ENCODE assay signal across 1 cellular context in the genomic region with DNA sequence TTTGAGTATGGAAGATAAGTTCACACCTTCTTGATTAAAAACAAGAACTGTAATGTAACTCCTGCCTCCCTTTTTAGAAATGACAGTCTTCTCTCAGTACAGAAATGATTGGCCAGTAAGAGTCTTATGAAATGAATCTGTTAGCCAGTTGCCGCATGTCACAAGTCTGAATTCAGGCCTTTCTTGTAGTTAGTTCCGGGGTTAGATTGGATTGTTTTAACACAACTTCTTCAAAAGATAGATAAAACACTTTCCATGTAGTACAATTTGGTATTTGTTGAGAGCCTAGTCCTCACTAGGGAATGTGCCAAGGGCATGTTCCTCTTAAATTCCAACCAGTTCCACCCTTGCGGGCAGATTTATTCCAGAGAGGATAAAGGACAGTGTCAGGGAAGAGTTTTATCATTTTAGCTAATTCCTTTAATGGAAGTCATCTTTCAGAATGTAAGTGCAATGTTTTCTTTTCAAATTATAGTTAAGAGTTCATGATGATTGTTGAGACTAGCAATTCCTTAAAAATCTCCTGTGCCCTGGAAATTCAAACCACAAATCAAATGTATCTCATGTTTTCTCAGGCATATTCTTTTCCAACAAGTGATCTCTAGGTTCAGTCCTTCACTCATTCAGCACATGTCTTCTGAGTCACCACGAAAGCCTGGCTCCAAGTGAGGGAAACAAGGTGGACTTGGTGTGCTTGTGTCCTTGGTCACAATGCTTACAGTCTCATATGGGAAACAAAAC.
A peak's percentile ranks its signal among the peaks of the same experiment; 100 is the strongest.
TF ChIP-seq lines count a peak whose summit lies in the region.

No MANE protein-coding gene starts in this region.

TF ChIP-seq in HepG2, 621 proteins besides CTCF, POLR2A, EP300 and RAD21:
- TF ChIP-seq NR2F1 (CRISPR knock-in tag; IDR thresholded peaks at IDR 0.05) (no peak), FOSL2 (CRISPR knock-in tag; IDR thresholded peaks at IDR 0.05) (0 out of 2 replicates have a peak, but pooled peaks have one; percentile 10)
TF ChIP-seq in HepG2: peak in this region for 1.
